ENCODE assay signal across 25 cellular contexts in genomic region chr4:158822348-158822747, GRCh38.
"Had no signal": no experiment of that assay in that cellular context is flagged by ENCODE, and none has a peak within 500 bp of the region (broad histone marks: within the 10 kb centered on the region; RNA-seq: fewer than 3 reads in every experiment).

No MANE protein-coding gene starts in this region.

- H3K9me3 Mint-ChIP-seq: activated CD4-positive, alpha-beta memory T cell treated with anti-CD3 and anti-CD28 coated beads, Interleukin-2, amount 10 ng/mL, durations not matched to agents 7 days and 5 days; activated naive CD4-positive, alpha-beta T cell treated with anti-CD3 and anti-CD28 coated beads for 36 hours; activated T-helper 17 cell treated with anti-CD3 and anti-CD28 coated beads, Interleukin-2, amount 50 U/mL, for 72 hours; T-cell had no signal

- H3K4me3 Mint-ChIP-seq: activated CD4-positive, alpha-beta memory T cell treated with anti-CD3 and anti-CD28 coated beads, Interleukin-2, amount 10 ng/mL, durations not matched to agents 7 days and 5 days; activated CD4-positive, alpha-beta T cell treated with anti-CD3 and anti-CD28 coated beads for 36 hours; activated naive CD4-positive, alpha-beta T cell treated with anti-CD3 and anti-CD28 coated beads for 36 hours; activated naive CD8-positive, alpha-beta T cell; T-cell had no signal

- H3K27ac Mint-ChIP-seq: activated CD4-positive, alpha-beta memory T cell treated with anti-CD3 and anti-CD28 coated beads, Interleukin-2, amount 10 ng/mL, durations not matched to agents 7 days and 5 days; activated naive CD4-positive, alpha-beta T cell treated with anti-CD3 and anti-CD28 coated beads for 36 hours; activated naive CD8-positive, alpha-beta T cell; T-cell had no signal

- ATAC-seq: activated CD4-positive, alpha-beta T cell treated with anti-CD3 and anti-CD28 coated beads for 36 hours; activated T-helper 17 cell treated with anti-CD3 and anti-CD28 coated beads, Interleukin-2, amount 50 U/mL, for 72 hours; K562; Right ventricle myocardium inferior; T-cell had no signal

- DNase-seq: activated CD4-positive, alpha-beta memory T cell treated with anti-CD3 and anti-CD28 coated beads, Interleukin-2, amount 10 ng/mL, durations not matched to agents 7 days and 5 days; activated CD4-positive, alpha-beta T cell treated with anti-CD3 and anti-CD28 coated beads for 36 hours; activated CD4-positive, alpha-beta T cell treated with anti-CD3 and anti-CD28 coated beads, Interleukin-2, amount 50 U/mL, for 1 hour; activated gamma-delta T cell; activated naive CD4-positive, alpha-beta T cell treated with anti-CD3 and anti-CD28 coated beads for 36 hours; activated T-cell treated with anti-CD3 and anti-CD28 coated beads for 4 hours; activated T-cell treated with anti-CD3 and anti-CD28 coated beads, Interleukin-2, amount 50 U/mL, for 48 hours; amygdala; Karpas-422; MM.1S; NCI-H1048; NCI-H146; NCI-H187 treated with DMSO at 0.1 percent for 48 hours; NCI-H2081 treated with DMSO at 0.1 percent for 48 hours; NCI-H526 treated with DMSO at 0.1 percent for 48 hours; NCI-H82; T-cell; T-helper 2 cell; T1000; WERI-Rb-1 had no signal

- H3K4me3 ChIP-seq: K562, SK-N-MC had no signal

- H3K36me3 Mint-ChIP-seq: T-cell had no signal

- H3K27ac ChIP-seq: SK-N-MC, WERI-Rb-1 had no signal

- H3K27me3 Mint-ChIP-seq: activated CD4-positive, alpha-beta memory T cell treated with anti-CD3 and anti-CD28 coated beads, Interleukin-2, amount 10 ng/mL, durations not matched to agents 7 days and 5 days; activated CD4-positive, alpha-beta T cell treated with anti-CD3 and anti-CD28 coated beads for 36 hours; activated naive CD8-positive, alpha-beta T cell; activated T-helper 17 cell treated with anti-CD3 and anti-CD28 coated beads, Interleukin-2, amount 50 U/mL, for 72 hours; T-cell had no signal
